In the genomic region with DNA sequence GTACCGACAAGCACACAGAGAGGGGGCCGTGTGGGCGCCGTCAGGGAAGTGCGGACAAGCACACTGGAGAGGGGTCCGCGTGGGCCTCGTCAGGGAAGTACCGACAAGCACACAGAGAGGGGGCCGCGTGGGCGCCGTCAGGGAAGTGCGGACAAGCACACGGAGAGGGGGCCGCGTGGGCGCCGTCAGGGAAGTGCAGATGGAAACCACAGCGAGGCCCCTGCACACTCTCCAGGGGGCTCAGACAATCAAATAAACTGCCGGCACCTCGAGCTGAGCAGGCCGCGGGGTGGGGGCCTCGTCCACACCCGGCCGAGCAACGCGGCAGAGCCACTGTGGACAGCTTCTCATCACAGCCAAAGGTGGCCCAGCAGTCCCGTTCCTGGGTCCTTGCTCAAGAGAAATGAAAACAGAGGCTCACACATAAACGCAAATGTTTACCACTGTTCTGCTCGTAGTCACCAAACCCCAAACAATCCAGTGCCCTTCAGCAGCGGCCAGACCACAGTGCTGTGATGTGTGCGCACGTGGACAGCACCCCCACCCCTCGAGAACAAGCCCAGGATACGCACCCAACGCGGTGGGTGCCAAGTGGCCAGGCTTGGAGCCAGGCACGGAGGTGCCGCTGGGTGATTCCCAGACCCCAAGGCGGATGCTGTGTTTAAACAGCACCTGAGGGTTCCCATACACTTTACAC, we compare ENCODE assay signal across 1 cellular context.
TF ChIP-seq lines count a peak whose summit lies in the region.

No MANE protein-coding gene starts in this region.

TF ChIP-seq in IMR-90, 13 proteins besides CTCF, POLR2A, EP300 and RAD21:
- no peak for TF ChIP-seq MAZ (IDR thresholded peaks at IDR 0.05; ENCODE audit: borderline replicate concordance, low read depth, low read length)
